Comparison of ENCODE assay signal across 8 cellular contexts in genomic region chr1:45569962-45570581, GRCh38. TPM values are rescaled to one million over a fixed set of nuclear protein-coding genes. Genes with fewer than 3 reads are reported as not detected.
DNase-seq lines count a peak whose midpoint lies in the region; ATAC-seq and TF ChIP-seq lines count a peak whose summit lies in the region.

No MANE protein-coding gene starts in this region.

- H3K27me3 ChIP-seq in adrenal gland (no peaks in the 10 kb centered on the region), left ventricle myocardium inferior (ENCODE audit: low read depth) (no peaks in the 10 kb centered on the region)

- ATAC-seq in GM21423 (IDR thresholded peaks at IDR 0.05; ENCODE audit: unreplicated experiment) (peak; percentile 44), sciatic nerve (peak; percentile 88), GM19397 (IDR thresholded peaks at IDR 0.05; ENCODE audit: unreplicated experiment) (no peak)

- no peak for TF ChIP-seq POLR2A in adrenal gland (IDR thresholded peaks at IDR 0.05)

- peak in 11 of 14 donors; percentile 12 to 59 (median 46) for DNase-seq in C1 segment of cervical spinal cord (lab: John Stamatoyannopoulos, UW)
- DNase-seq in NCI-H1092 treated with DMSO at 0.1 percent for 48 hours (lab: John Stamatoyannopoulos, UW), result peak; percentile 85
- DNase-seq in T follicular helper cell (ENCODE audit: low read depth), result peak; percentile 59
- peak; percentile 66 to 93 (median 81) for DNase-seq in adrenal gland
- peak; percentile 44 for DNase-seq in left ventricle myocardium inferior
- peak; percentile 84 for DNase-seq in sciatic nerve (ENCODE audit: low spot score)

- 11 to 13% (median 12%) methylated on average over 8 of the region's 8 CpGs for WGBS in adrenal gland, 4 donors

- H3K4me1 ChIP-seq in adrenal gland (replicated peaks in 1 of 2) (peaks cover 0 to 8% of the 10 kb centered on the region in 2 donors), left ventricle myocardium inferior (peaks cover 13% of the 10 kb centered on the region)

- TF ChIP-seq CTCF in adrenal gland (IDR thresholded peaks at IDR 0.05) (peak; percentile 95 to 99 (median 98)), left ventricle myocardium inferior (IDR thresholded peaks at IDR 0.05; ENCODE audit: borderline replicate concordance) (peak; percentile 99)

- H3K36me3 ChIP-seq in adrenal gland (replicated peaks in 1 of 2) (peaks cover 0 to 37% of the 10 kb centered on the region in 2 donors), left ventricle myocardium inferior (peaks cover 20% of the 10 kb centered on the region)

- H3K9me3 ChIP-seq in adrenal gland (replicated peaks in 1 of 3) (no peaks in the 10 kb centered on the region), left ventricle myocardium inferior (replicated peaks) (no peaks in the 10 kb centered on the region)

- intact Hi-C loops in adrenal gland (cut with DNase I), result loop anchor here (5.0 to 10.0 kb wide), 4 partner anchors 53 to 225 kb away; partner anchors contain the start of genes MUTYH (in 1 of the 2) and TOE1 (in 1 of the 2)
- intact Hi-C loops in left ventricle myocardium inferior (cut with micrococcal nuclease), result loop anchor here (5.0 to 10.0 kb wide), 2 partner anchors 63 to 205 kb away; no protein-coding TSS in a partner anchor
- intact Hi-C loops in sciatic nerve (cut with DNase I), result loop anchor here (5.0 to 10.0 kb wide), 2 partner anchors 55 to 208 kb away; no protein-coding TSS in a partner anchor

- no peak overlapping the region for H3K4me3 ChIP-seq in adrenal gland
- no peak overlapping the region for H3K4me3 ChIP-seq in left ventricle myocardium inferior

- H3K27ac ChIP-seq in adrenal gland, result peak overlapping the region in 1 of 5 donors; percentile 22
- H3K27ac ChIP-seq in left ventricle myocardium inferior (replicated peaks), result no peak overlapping the region

RNA-seq across cellular contexts. Expression of gene NASP, which starts 13.8 kb away (rescaled TPM):
- total RNA-seq in adrenal gland (10 to 100 TPM; 32.3 to 64.6 (median 48.0) TPM), left ventricle myocardium inferior (34.5 TPM), sciatic nerve (66.8 TPM)
- 100 to 1,000 TPM in 2 of 3 donors, 10 to 100 TPM in 1; 59.8 to 181 (median 136) TPM for polyA plus RNA-seq in adrenal gland

RNA-seq across cellular contexts. Expression of gene AKR1A1, which starts 19.4 kb away (rescaled TPM):
- total RNA-seq in adrenal gland (100 to 1,000 TPM in 7 of 8 donors, 10 to 100 TPM in 1; 85.6 to 157 (median 119) TPM), left ventricle myocardium inferior (45.4 TPM), sciatic nerve (96.3 TPM)
- polyA plus RNA-seq in adrenal gland, result 100 to 1,000 TPM in 2 of 3 donors, 10 to 100 TPM in 1; 87.9 to 199 (median 165) TPM

RNA-seq across cellular contexts. Expression of gene PRDX1, which starts 48.4 kb away (rescaled TPM):
- total RNA-seq in adrenal gland (100 to 1,000 TPM; 343 to 519 (median 442) TPM), left ventricle myocardium inferior (255 TPM), sciatic nerve (330 TPM)
- polyA plus RNA-seq in adrenal gland, result 100 to 1,000 TPM; 404 to 695 (median 559) TPM

RNA-seq across cellular contexts. Expression of gene CCDC17, which starts 53.8 kb away (rescaled TPM):
- 1 to 10 TPM in 4 of 8 donors, under 1 TPM in 3, not detected in 1; 0.35 to 2.5 (median 1.5) TPM for total RNA-seq in adrenal gland
- polyA plus RNA-seq in adrenal gland, result 1 to 10 TPM in 2 of 3 donors, under 1 TPM in 1; 0.24 to 4.2 (median 2.2) TPM
- total RNA-seq in left ventricle myocardium inferior, result 1.2 TPM
- 5.2 TPM for total RNA-seq in sciatic nerve
